Comparison of ENCODE assay signal across 13 cellular contexts in genomic region chr12:119694111-119694510, GRCh38.
"Had no signal": no experiment of that assay in that cellular context is flagged by ENCODE, and none has a peak within 500 bp of the region (broad histone marks: within the 10 kb centered on the region; RNA-seq: fewer than 3 reads in every experiment).

No MANE protein-coding gene starts in this region.

- H3K4me3 Mint-ChIP-seq: activated CD4-positive, alpha-beta memory T cell treated with anti-CD3 and anti-CD28 coated beads, Interleukin-2, amount 10 ng/mL, durations not matched to agents 7 days and 5 days; activated CD4-positive, alpha-beta T cell treated with anti-CD3 and anti-CD28 coated beads for 36 hours; activated naive CD8-positive, alpha-beta T cell treated with anti-CD3 and anti-CD28 coated beads, Interleukin-2, amount 10 ng/mL, durations not matched to agents 7 days and 5 days; effector memory CD8-positive, alpha-beta T cell had no signal

- H3K4me1 Mint-ChIP-seq: activated CD4-positive, alpha-beta memory T cell treated with anti-CD3 and anti-CD28 coated beads, Interleukin-2, amount 10 ng/mL, durations not matched to agents 7 days and 5 days; activated CD4-positive, alpha-beta T cell treated with anti-CD3 and anti-CD28 coated beads for 36 hours had no signal

- H3K27me3 ChIP-seq: sigmoid colon, thyroid gland had no signal

- H3K36me3 ChIP-seq: sigmoid colon, thyroid gland had no signal

- H3K9me3 Mint-ChIP-seq: activated CD4-positive, alpha-beta memory T cell treated with anti-CD3 and anti-CD28 coated beads, Interleukin-2, amount 10 ng/mL, durations not matched to agents 7 days and 5 days; activated naive CD8-positive, alpha-beta T cell treated with anti-CD3 and anti-CD28 coated beads, Interleukin-2, amount 10 ng/mL, durations not matched to agents 7 days and 5 days; effector memory CD8-positive, alpha-beta T cell had no signal

- H3K27ac Mint-ChIP-seq: activated CD4-positive, alpha-beta memory T cell treated with anti-CD3 and anti-CD28 coated beads, Interleukin-2, amount 10 ng/mL, durations not matched to agents 7 days and 5 days; activated CD4-positive, alpha-beta T cell treated with anti-CD3 and anti-CD28 coated beads for 36 hours; activated naive CD8-positive, alpha-beta T cell treated with anti-CD3 and anti-CD28 coated beads, Interleukin-2, amount 10 ng/mL, durations not matched to agents 7 days and 5 days; effector memory CD8-positive, alpha-beta T cell had no signal

- H3K4me3 ChIP-seq: lung, sigmoid colon, thyroid gland had no signal

- H3K27me3 Mint-ChIP-seq: activated CD4-positive, alpha-beta memory T cell treated with anti-CD3 and anti-CD28 coated beads, Interleukin-2, amount 10 ng/mL, durations not matched to agents 7 days and 5 days; activated CD4-positive, alpha-beta T cell treated with anti-CD3 and anti-CD28 coated beads for 36 hours; activated naive CD8-positive, alpha-beta T cell treated with anti-CD3 and anti-CD28 coated beads, Interleukin-2, amount 10 ng/mL, durations not matched to agents 7 days and 5 days; effector memory CD8-positive, alpha-beta T cell had no signal

- DNase-seq: activated CD4-positive, alpha-beta memory T cell treated with anti-CD3 and anti-CD28 coated beads, Interleukin-2, amount 10 ng/mL, durations not matched to agents 7 days and 5 days; activated CD4-positive, alpha-beta T cell treated with anti-CD3 and anti-CD28 coated beads for 36 hours; activated CD8-positive, alpha-beta memory T cell treated with anti-CD3 and anti-CD28 coated beads, Interleukin-2, amount 50 U/mL, for 4 hours; activated naive CD8-positive, alpha-beta T cell treated with anti-CD3 and anti-CD28 coated beads, Interleukin-2, amount 10 ng/mL, durations not matched to agents 7 days and 5 days; caudate nucleus; cortex of kidney; effector memory CD8-positive, alpha-beta T cell; erythroblast; sigmoid colon; stimulated activated CD4-positive, alpha-beta T cell treated with anti-CD3 and anti-CD28 coated beads, Interleukin-4, amount 100 ng/mL, for 4 hours; T-helper 9 cell; thyroid gland had no signal

- H3K9me3 ChIP-seq: sigmoid colon, thyroid gland had no signal
